In the genomic region with DNA sequence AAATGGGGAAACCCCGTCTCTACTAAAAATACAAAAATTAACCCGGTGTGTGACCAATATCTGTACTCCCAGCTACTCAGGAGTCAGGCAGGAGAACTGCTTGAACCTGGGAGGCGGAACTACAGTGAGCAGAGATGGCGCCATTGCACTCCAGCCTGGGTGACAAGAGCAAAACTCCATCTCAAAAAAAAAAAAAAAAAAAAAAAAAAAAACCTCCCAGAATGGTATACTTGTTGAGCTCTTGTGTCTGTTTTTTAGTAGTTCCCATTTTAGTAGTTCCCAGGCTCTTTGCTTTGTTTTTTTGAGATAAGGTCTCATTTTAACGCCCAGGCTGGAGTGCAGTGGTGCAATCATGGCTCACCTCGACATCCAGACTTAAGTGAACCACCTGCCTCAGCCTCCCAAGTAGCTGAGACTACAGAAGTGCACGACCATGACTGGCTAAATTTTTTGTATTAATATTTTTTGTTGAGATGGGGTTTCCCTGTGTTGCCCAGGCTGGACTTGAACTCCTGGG, we compare ENCODE assay signal across 12 cellular contexts.
"Had no signal": no experiment of that assay in that cellular context is flagged by ENCODE, and none has a peak within 500 bp of the region (broad histone marks: within the 10 kb centered on the region; RNA-seq: fewer than 3 reads in every experiment).

No MANE protein-coding gene starts in this region.

- H3K27me3 Mint-ChIP-seq: activated naive CD8-positive, alpha-beta T cell treated with anti-CD3 and anti-CD28 coated beads, Interleukin-2, amount 10 ng/mL, durations not matched to agents 7 days and 5 days; naive thymus-derived CD8-positive, alpha-beta T cell had no signal

- H3K4me1 Mint-ChIP-seq: activated naive CD8-positive, alpha-beta T cell treated with anti-CD3 and anti-CD28 coated beads, Interleukin-2, amount 10 ng/mL, durations not matched to agents 7 days and 5 days had no signal

- H3K4me3 Mint-ChIP-seq: activated naive CD8-positive, alpha-beta T cell treated with anti-CD3 and anti-CD28 coated beads, Interleukin-2, amount 10 ng/mL, durations not matched to agents 7 days and 5 days; naive thymus-derived CD8-positive, alpha-beta T cell; stimulated activated effector memory CD8-positive, alpha-beta T cell treated with anti-CD3 and anti-CD28 coated beads, Interleukin-12 subunit alpha, Interleukin-12 subunit beta, amount 100 ng/mL, for 72 hours had no signal

- H3K27ac Mint-ChIP-seq: activated naive CD8-positive, alpha-beta T cell treated with anti-CD3 and anti-CD28 coated beads, Interleukin-2, amount 10 ng/mL, durations not matched to agents 7 days and 5 days; naive thymus-derived CD8-positive, alpha-beta T cell; stimulated activated effector memory CD8-positive, alpha-beta T cell treated with anti-CD3 and anti-CD28 coated beads, Interleukin-12 subunit alpha, Interleukin-12 subunit beta, amount 100 ng/mL, for 72 hours had no signal

- ATAC-seq: naive thymus-derived CD8-positive, alpha-beta T cell; stimulated activated effector memory CD8-positive, alpha-beta T cell treated with anti-CD3 and anti-CD28 coated beads, Interleukin-12 subunit alpha, Interleukin-12 subunit beta, amount 100 ng/mL, for 72 hours had no signal

- H3K4me3 ChIP-seq: esophagus muscularis mucosa, left ventricle myocardium inferior, thoracic aorta had no signal

- H3K36me3 ChIP-seq: esophagus muscularis mucosa, left ventricle myocardium inferior, neutrophil, thoracic aorta had no signal

- H3K9me3 Mint-ChIP-seq: activated naive CD8-positive, alpha-beta T cell treated with anti-CD3 and anti-CD28 coated beads, Interleukin-2, amount 10 ng/mL, durations not matched to agents 7 days and 5 days; naive thymus-derived CD8-positive, alpha-beta T cell; stimulated activated effector memory CD8-positive, alpha-beta T cell treated with anti-CD3 and anti-CD28 coated beads, Interleukin-12 subunit alpha, Interleukin-12 subunit beta, amount 100 ng/mL, for 72 hours had no signal

- H3K27me3 ChIP-seq: esophagus muscularis mucosa, neutrophil had no signal

- DNase-seq: activated CD4-positive, alpha-beta T cell treated with anti-CD3 and anti-CD28 coated beads, Interleukin-2, amount 50 U/mL, for 1 hour; activated naive CD4-positive, alpha-beta T cell; activated naive CD8-positive, alpha-beta T cell treated with anti-CD3 and anti-CD28 coated beads, Interleukin-2, amount 10 ng/mL, durations not matched to agents 7 days and 5 days; activated T-cell treated with anti-CD3 and anti-CD28 coated beads for 4 hours; hypothalamus; kidney; left ventricle myocardium inferior; naive thymus-derived CD8-positive, alpha-beta T cell had no signal

- H3K9me3 ChIP-seq: esophagus muscularis mucosa, left ventricle myocardium inferior, neutrophil, thoracic aorta had no signal

- H3K27ac ChIP-seq: esophagus muscularis mucosa, left ventricle myocardium inferior, neutrophil, thoracic aorta had no signal
